17 cellular contexts compared by ENCODE assay signal in the genomic region with DNA sequence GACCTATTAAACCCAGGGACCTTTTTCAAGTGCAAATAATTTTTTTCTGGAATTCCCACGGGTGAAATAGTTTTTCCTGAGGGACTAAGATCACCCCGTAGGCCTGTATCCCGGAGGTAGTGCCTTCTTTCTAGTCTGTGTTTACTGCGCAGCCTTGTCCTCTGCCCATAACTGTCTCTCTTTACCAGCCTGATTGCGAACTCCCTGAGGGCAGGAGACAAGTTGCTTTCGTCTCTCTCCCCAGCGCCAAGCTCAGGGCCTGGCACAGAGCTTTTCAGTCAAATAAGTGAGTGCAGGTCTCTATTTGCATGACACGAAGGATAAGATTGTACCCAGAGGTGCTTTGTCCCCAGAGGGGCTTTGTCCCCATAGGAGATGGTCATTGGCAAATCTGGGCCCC.
A peak's percentile ranks its signal among the peaks of the same experiment; 100 is the strongest.
DNase-seq lines count a peak whose midpoint lies in the region; TF ChIP-seq lines count a peak whose summit lies in the region.
"Had no signal": no experiment of that assay in that cellular context is flagged by ENCODE, and none has a peak within 500 bp of the region (broad histone marks: within the 10 kb centered on the region; RNA-seq: fewer than 3 reads in every experiment).

No MANE protein-coding gene starts in this region.

- H3K79me1 ChIP-seq in mesenchymal stem cell (replicated peaks; ENCODE audit: low read length, poor library complexity, severe bottlenecking): no peaks in the 10 kb centered on the region

- H2BK5ac ChIP-seq in mesenchymal stem cell (ENCODE audit: low read depth, low read length, poor library complexity, severe bottlenecking): no peak overlapping the region

- WGBS in mesenchymal stem cell: 84% methylated on average over 8 of the region's 8 CpGs

- H3K36me3 ChIP-seq in BLaER1 treated with 17β-estradiol and CSF1 and Interleukin-3, amounts not matched to agents 10 nM and 100 nM: no peaks in the 10 kb centered on the region
- no peaks in the 10 kb centered on the region for H3K36me3 ChIP-seq in mesenchymal stem cell (ENCODE audit: control insufficient read depth in 1 of 2, insufficient read depth in 2 of 2, low read depth in 1 of 2, low read length in 2 of 2)
- no peaks in the 10 kb centered on the region for H3K36me3 ChIP-seq in PC-9 (ENCODE audit: low read depth)
- H3K36me3 ChIP-seq: BE2C had no signal

- BruUV-seq in PC-9 (replicated peaks; lab: Mats Ljungman, UMichigan): no TSS peak

- peak overlapping the region; percentile 33 for H2AK5ac ChIP-seq in mesenchymal stem cell (ENCODE audit: low read length, severe bottlenecking)

- no peak overlapping the region for H3K4me3 ChIP-seq in BLaER1 treated with 17β-estradiol and CSF1 and Interleukin-3, amounts not matched to agents 10 nM and 100 nM
- H3K4me3 ChIP-seq in mesenchymal stem cell (ENCODE audit: insufficient read depth in 1 of 2, low read depth in 1 of 2, low read length in 2 of 2): no peak overlapping the region
- H3K4me3 ChIP-seq in PC-9: no peak overlapping the region

- POLR2A ChIA-PET in PC-9 (lab: Charles Lee; ENCODE audit: unreplicated experiment): no interaction called here

- no peak overlapping the region for H3K18ac ChIP-seq in mesenchymal stem cell (ENCODE audit: low read depth in 1 of 2, low read length in 2 of 2)

- intact Hi-C loops in PC-9 (cut with micrococcal nuclease; ENCODE audit: unreplicated experiment): no loop called here

- peaks cover 6 to 32% (median 31%) of the 10 kb centered on the region in 10 experiments; a peak in 19 of 20 replicates for H3K4me1 ChIP-seq in BLaER1 treated with 17β-estradiol and CSF1 and Interleukin-3, amounts not matched to agents 10 nM and 100 nM
- H3K4me1 ChIP-seq in mesenchymal stem cell (ENCODE audit: control insufficient read depth, insufficient read depth, low read depth, low read length) (peaks cover 12% of the 10 kb centered on the region), PC-9 (replicated peaks; ENCODE audit: insufficient read depth) (no peaks in the 10 kb centered on the region)
- H3K4me1 ChIP-seq: BE2C had no signal

- H4K8ac ChIP-seq in mesenchymal stem cell (ENCODE audit: low read length): no peak overlapping the region

- H3K9me3 ChIP-seq in BLaER1 treated with 17β-estradiol and CSF1 and Interleukin-3, amounts not matched to agents 10 nM and 100 nM (replicated peaks in 1 of 11): no peaks in the 10 kb centered on the region
- H3K9me3 ChIP-seq in mesenchymal stem cell (ENCODE audit: control insufficient read depth, low read length) (no peaks in the 10 kb centered on the region), PC-9 (ENCODE audit: insufficient read depth, low read depth) (no peaks in the 10 kb centered on the region)
- H3K9me3 ChIP-seq: BE2C had no signal

- DNase-seq in mesenchymal stem cell (no peak), DMS53 (lab: John Stamatoyannopoulos, UW) (no peak), PC-9 (no peak), kidney glomerular epithelial cell (lab: John Stamatoyannopoulos, UW) (no peak)
- DNase-seq: 8988T; ACHN; BE2C; C1 segment of cervical spinal cord; CD4-positive, alpha-beta memory T cell; CD4-positive, CD25-positive, alpha-beta regulatory T cell; CD8-positive, alpha-beta memory T cell; COR-L47; DMS 273 treated with DMSO at 0.1 percent for 48 hours; DMS153; DMS79 treated with DMSO at 0.1 percent for 48 hours; GF-D8 had no signal

- no peaks in the 10 kb centered on the region for H3K79me2 ChIP-seq in PC-9 (ENCODE audit: low read depth)

- H3K27ac ChIP-seq in BLaER1 treated with 17β-estradiol and CSF1 and Interleukin-3, amounts not matched to agents 10 nM and 100 nM: 0 out of 22 replicates have a peak overlapping the region, but pooled peaks of 2 of the 11 experiments have one; percentile 29 to 41
- H3K27ac ChIP-seq in mesenchymal stem cell (ENCODE audit: low read length, poor library complexity, severe bottlenecking): no peak overlapping the region
- H3K27ac ChIP-seq in PC-9: no peak overlapping the region

- H3K9ac ChIP-seq in BLaER1 treated with 17β-estradiol and CSF1 and Interleukin-3, amounts not matched to agents 10 nM and 100 nM: no peak overlapping the region
- H3K9ac ChIP-seq in mesenchymal stem cell (ENCODE audit: low read length): no peak overlapping the region

- no peak for TF ChIP-seq CTCF in PC-9 (conservative IDR thresholded peaks at IDR 0.05)

- no peak overlapping the region for H3K14ac ChIP-seq in mesenchymal stem cell (ENCODE audit: low read length in 2 of 2)

- H3K9me2 ChIP-seq in PC-9 (ENCODE audit: insufficient read depth): no peaks in the 10 kb centered on the region

- no peaks in the 10 kb centered on the region for H3F3A ChIP-seq in PC-9 (ENCODE audit: insufficient read depth, low read depth)

- CTCF ChIA-PET in PC-9 (lab: Charles Lee): no interaction called here

- H2AFZ ChIP-seq in mesenchymal stem cell (ENCODE audit: low read depth, low read length) (no peak overlapping the region), PC-9 (no peak overlapping the region)

- H2BK15ac ChIP-seq in mesenchymal stem cell (ENCODE audit: low read depth, poor library complexity, severe bottlenecking): no peak overlapping the region

- H4K20me1 ChIP-seq in BLaER1 treated with 17β-estradiol and CSF1 and Interleukin-3, amounts not matched to agents 10 nM and 100 nM: no peaks in the 10 kb centered on the region; a peak in 1 of 22 replicates
- no peaks in the 10 kb centered on the region for H4K20me1 ChIP-seq in PC-9 (ENCODE audit: insufficient read depth)

- no peaks in the 10 kb centered on the region for H3K27me3 ChIP-seq in BLaER1 treated with 17β-estradiol and CSF1 and Interleukin-3, amounts not matched to agents 10 nM and 100 nM
- H3K27me3 ChIP-seq in mesenchymal stem cell (ENCODE audit: control insufficient read depth in 1 of 2, insufficient read depth in 1 of 2, low read length in 2 of 2) (peaks cover 8 to 9% of the 10 kb centered on the region in 2 experiments), PC-9 (ENCODE audit: insufficient read depth, low read depth) (peaks cover 93% of the 10 kb centered on the region)
- H3K27me3 ChIP-seq: BE2C had no signal

- H3K4ac ChIP-seq in mesenchymal stem cell (ENCODE audit: low read depth in 1 of 2, low read length in 2 of 2): no peak overlapping the region

- H3K4me2 ChIP-seq in BLaER1 treated with 17β-estradiol and CSF1 and Interleukin-3, amounts not matched to agents 10 nM and 100 nM: peak overlapping the region in 8 of 11 experiments; percentile 71 to 85 (median 76); a peak in 13 of 22 replicates
- H3K4me2 ChIP-seq in mesenchymal stem cell (ENCODE audit: low read length, poor library complexity, severe bottlenecking): no peak overlapping the region
- H3K4me2 ChIP-seq in PC-9: no peak overlapping the region

- H4K91ac ChIP-seq in mesenchymal stem cell (ENCODE audit: low read length): no peak overlapping the region

- no peak overlapping the region for H2BK120ac ChIP-seq in mesenchymal stem cell (ENCODE audit: low read depth, low read length)

- no peak overlapping the region for H2BK12ac ChIP-seq in mesenchymal stem cell (ENCODE audit: low read length in 2 of 2)

- no peak overlapping the region for H3K23ac ChIP-seq in mesenchymal stem cell (ENCODE audit: low read length in 2 of 2)

Comparison
In these comparisons a context has a peak if more than half of its experiments do, and no peak if none do; other contexts are left out.
1. H3K4me2 ChIP-seq: peak in BLaER1 treated with 17β-estradiol and CSF1 and Interleukin-3, amounts not matched to agents 10 nM and 100 nM (8 of 11); none in mesenchymal stem cell (single experiment) and PC-9 (single experiment).